9 cellular contexts compared by ENCODE assay signal in the genomic region with DNA sequence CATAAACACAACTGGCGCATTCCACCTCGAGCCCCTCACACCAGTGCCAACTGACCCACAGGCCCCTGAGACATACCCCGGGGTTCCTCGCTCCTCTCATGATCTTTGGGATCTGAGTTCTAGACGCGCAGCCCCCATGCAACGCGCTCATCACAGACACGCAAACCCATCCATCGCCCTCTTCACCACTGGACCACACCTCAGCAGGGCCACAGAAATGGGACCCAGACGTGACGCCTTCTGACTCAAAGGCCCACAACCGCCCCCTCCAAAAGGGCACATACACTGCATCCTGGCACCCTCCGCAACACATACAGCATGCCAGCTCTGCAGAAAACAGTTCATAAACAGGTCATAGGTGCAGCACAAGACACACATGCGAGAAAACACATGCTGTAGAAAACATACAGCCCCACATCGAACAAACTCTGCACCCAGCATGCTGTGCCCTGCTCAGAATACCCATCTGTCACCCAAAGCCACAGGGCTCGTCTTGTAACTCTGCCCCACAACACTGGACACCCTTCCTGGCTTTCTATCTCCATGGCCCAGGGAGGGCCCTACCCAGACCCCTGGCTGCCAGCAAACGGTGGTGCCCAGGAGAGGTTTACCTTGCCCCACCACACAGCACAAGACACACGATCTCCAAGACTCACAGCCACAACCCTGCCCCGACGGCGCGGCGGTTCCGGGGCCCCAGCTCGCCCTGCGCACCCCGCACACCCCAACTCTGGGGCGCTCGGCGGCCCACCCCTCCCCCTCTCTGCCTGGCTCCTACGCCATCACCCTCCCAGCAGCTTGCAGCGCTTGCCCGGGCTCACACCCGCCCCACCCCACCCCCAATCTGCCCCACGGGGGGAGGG. TPM values are rescaled to one million over a fixed set of nuclear protein-coding genes. Genes with fewer than 3 reads are reported as not detected.
DNase-seq lines count a peak whose midpoint lies in the region; ATAC-seq, FAIRE-seq and TF ChIP-seq lines count a peak whose summit lies in the region.
"Had no signal": no experiment of that assay in that cellular context is flagged by ENCODE, and none has a peak within 500 bp of the region (broad histone marks: within the 10 kb centered on the region; RNA-seq: fewer than 3 reads in every experiment).

No MANE protein-coding gene starts in this region.

- no peaks in the 10 kb centered on the region for H3K9me3 ChIP-seq in SJCRH30 (replicated peaks)
- no peaks in the 10 kb centered on the region for H3K9me3 ChIP-seq in osteoblast (ENCODE audit: low read depth, low read length)
- no peaks in the 10 kb centered on the region for H3K9me3 ChIP-seq in aorta (ENCODE audit: control insufficient read depth, low read length)

- no peak for TF ChIP-seq POLR2A in GM12892 (IDR thresholded peaks at IDR 0.05; ENCODE audit: low read depth, low read length)

- peak; percentile 73 for FAIRE-seq in GM12892 (lab: Jason Lieb, UNC)
- FAIRE-seq: endometrium had no signal

- 7 to 8% methylated on average over 33 to 36 of the region's 36 CpGs for WGBS in aorta, 2 donors

- peaks cover 70% of the 10 kb centered on the region for H3K4me1 Mint-ChIP-seq in activated naive CD4-positive, alpha-beta T cell treated with anti-CD3 and anti-CD28 coated beads, Interleukin-2, amount 50 U/mL, for 24 hours
- peaks cover 35% of the 10 kb centered on the region for H3K4me1 Mint-ChIP-seq in glutamatergic neuron (ENCODE audit: low read depth, unreplicated experiment)

- H3K4me3 Mint-ChIP-seq in activated naive CD4-positive, alpha-beta T cell treated with anti-CD3 and anti-CD28 coated beads, Interleukin-2, amount 50 U/mL, for 24 hours = peak overlapping the region; percentile 90
- H3K4me3 Mint-ChIP-seq in glutamatergic neuron (ENCODE audit: unreplicated experiment) = peak overlapping the region; percentile 92

- TF ChIP-seq CTCF in glutamatergic neuron (IDR thresholded peaks at IDR 0.05; ENCODE audit: partially characterized antibody, unreplicated experiment) (no peak), osteoblast (IDR thresholded peaks at IDR 0.05; ENCODE audit: extremely low read depth, low read depth, low read length) (no peak)

- no peaks in the 10 kb centered on the region for H3K36me3 Mint-ChIP-seq in activated naive CD4-positive, alpha-beta T cell treated with anti-CD3 and anti-CD28 coated beads, Interleukin-2, amount 50 U/mL, for 24 hours
- H3K36me3 Mint-ChIP-seq in glutamatergic neuron (ENCODE audit: unreplicated experiment) = no peaks in the 10 kb centered on the region

- H3K4me2 ChIP-seq in osteoblast (ENCODE audit: insufficient read depth, low read length) = peak overlapping the region; percentile 95

- H3K27me3 ChIP-seq in SJCRH30 (no peaks in the 10 kb centered on the region), osteoblast (ENCODE audit: insufficient read depth, low read length) (no peaks in the 10 kb centered on the region), aorta (ENCODE audit: control insufficient read depth in 1 of 2, insufficient read depth in 2 of 2, low read length in 1 of 2) (no peaks in the 10 kb centered on the region)

- H3K27me3 Mint-ChIP-seq in activated naive CD4-positive, alpha-beta T cell treated with anti-CD3 and anti-CD28 coated beads, Interleukin-2, amount 50 U/mL, for 24 hours = no peaks in the 10 kb centered on the region
- H3K27me3 Mint-ChIP-seq in glutamatergic neuron (ENCODE audit: unreplicated experiment) = peaks cover 15% of the 10 kb centered on the region

- H3K4me1 ChIP-seq in SJCRH30 (no peaks in the 10 kb centered on the region; the same call in 1 of the 2 replicates), osteoblast (ENCODE audit: insufficient read depth, low read length) (peaks cover 42% of the 10 kb centered on the region), aorta (ENCODE audit: control insufficient read depth in 1 of 2, insufficient read depth in 2 of 2, low read length in 2 of 2) (no peaks in the 10 kb centered on the region)

- peak overlapping the region; percentile 84 for H3K4me3 ChIP-seq in SJCRH30
- H3K4me3 ChIP-seq in osteoblast (ENCODE audit: insufficient read depth, low read length) = peak overlapping the region; percentile 82
- peak overlapping the region; percentile 91 to 93 for H3K4me3 ChIP-seq in aorta (ENCODE audit: low read length in 2 of 2)

- ATAC-seq in aorta (ENCODE audit: low FRiP score) (peak; percentile 44), GM19452 (IDR thresholded peaks at IDR 0.05; ENCODE audit: unreplicated experiment) (no peak)

- intact Hi-C loops in aorta (cut with DNase I) = loop anchor here in 1 of 2 donors (10.0 kb wide), 1 partner anchor 124 kb away; a partner anchor contains a TSS

- peaks cover 69% of the 10 kb centered on the region for H3K79me2 ChIP-seq in osteoblast (ENCODE audit: insufficient read depth, low read length)

- H3K36me3 ChIP-seq in SJCRH30 = no peaks in the 10 kb centered on the region
- H3K36me3 ChIP-seq in osteoblast (ENCODE audit: insufficient read depth, low read length) = peaks cover 5% of the 10 kb centered on the region
- no peaks in the 10 kb centered on the region for H3K36me3 ChIP-seq in aorta (ENCODE audit: control insufficient read depth in 1 of 2, insufficient read depth in 2 of 2, low read length in 1 of 2)

- DNase-seq in GM12892 (ENCODE audit: insufficient read length) (peak; percentile 66), SJCRH30 (peak in 1 of 2 experiments; percentile 34), glutamatergic neuron (peak; percentile 46), osteoblast (ENCODE audit: insufficient read length, low spot score, missing footprints) (peak; percentile 94), aorta (peak; percentile 77 to 82), NCI-H2029 (lab: John Stamatoyannopoulos, UW) (no peak)

- peak overlapping the region; percentile 90 for H3K27ac Mint-ChIP-seq in activated naive CD4-positive, alpha-beta T cell treated with anti-CD3 and anti-CD28 coated beads, Interleukin-2, amount 50 U/mL, for 24 hours
- peak overlapping the region; percentile 89 for H3K27ac Mint-ChIP-seq in glutamatergic neuron (ENCODE audit: unreplicated experiment)

- no peaks in the 10 kb centered on the region for H3K9me3 Mint-ChIP-seq in activated naive CD4-positive, alpha-beta T cell treated with anti-CD3 and anti-CD28 coated beads, Interleukin-2, amount 50 U/mL, for 24 hours
- peaks cover 17% of the 10 kb centered on the region for H3K9me3 Mint-ChIP-seq in glutamatergic neuron (ENCODE audit: unreplicated experiment)

- H4K20me1 ChIP-seq in osteoblast (ENCODE audit: insufficient read depth, low read length) = peaks cover 44% of the 10 kb centered on the region

- H3K27ac ChIP-seq in SJCRH30 = peak overlapping the region; percentile 29; the same call in 1 of the 2 replicates
- H3K27ac ChIP-seq in osteoblast (ENCODE audit: low read depth, low read length) = peak overlapping the region; percentile 93
- H3K27ac ChIP-seq in aorta (ENCODE audit: low read depth in 1 of 2, low read length in 2 of 2) = peak overlapping the region; percentile 82 to 98

- no peak overlapping the region for H2AFZ ChIP-seq in osteoblast (ENCODE audit: low read length)

RNA-seq across cellular contexts. Expression of a gene that starts 0.9 kb away (rescaled TPM):
- polyA plus RNA-seq in GM12892 (2012; ENCODE audit: missing spikeins) = 7.7 TPM
- 4.7 and 5.3 TPM in 2 replicates for total RNA-seq in SJCRH30 (2014; rRNA removed; shearing (Covaris generic))
- 25.1 TPM for total RNA-seq in glutamatergic neuron (ENCODE audit: unreplicated experiment)
- total RNA-seq in osteoblast = 36.2 and 36.5 TPM in 2 replicates
- total RNA-seq in aorta = 10 to 100 TPM; 67.2 to 81.9 TPM
- polyA plus RNA-seq in aorta = 10 to 100 TPM; 20.0 to 35.9 TPM

RNA-seq across cellular contexts. Expression of a gene that starts 2.7 kb away (rescaled TPM):
- 0.19 TPM for polyA plus RNA-seq in GM12892 (2012; ENCODE audit: missing spikeins)
- not detected in 2 replicates for total RNA-seq in SJCRH30 (2014; rRNA removed; shearing (Covaris generic))
- total RNA-seq in glutamatergic neuron (ENCODE audit: unreplicated experiment) (0.34 TPM), osteoblast (not detected in 2 replicates), aorta (not detected)
- not detected for polyA plus RNA-seq in aorta

RNA-seq across cellular contexts. Expression of a gene that starts 5.7 kb away (rescaled TPM):
- 53.1 TPM for polyA plus RNA-seq in GM12892 (2012; ENCODE audit: missing spikeins)
- 27.7 and 32.0 TPM in 2 replicates for total RNA-seq in SJCRH30 (2014; rRNA removed; shearing (Covaris generic))
- total RNA-seq in glutamatergic neuron (ENCODE audit: unreplicated experiment) (200 TPM), osteoblast (95.9 and 101 TPM in 2 replicates), aorta (100 to 1,000 TPM in 1 of 2 donors, 10 to 100 TPM in 1; 93.8 to 116 TPM)
- polyA plus RNA-seq in aorta = 10 to 100 TPM; 13.4 to 27.9 TPM

RNA-seq across cellular contexts. Expression of a gene that starts 33.6 kb away (rescaled TPM):
- polyA plus RNA-seq in GM12892 (2012; ENCODE audit: missing spikeins) = 12.8 TPM
- total RNA-seq in SJCRH30 (2014; rRNA removed; shearing (Covaris generic)) = 33.3 and 36.9 TPM in 2 replicates
- total RNA-seq in glutamatergic neuron (ENCODE audit: unreplicated experiment) = 16.4 TPM
- 5.3 and 5.4 TPM in 2 replicates for total RNA-seq in osteoblast
- total RNA-seq in aorta = 1 to 10 TPM; 6.2 to 8.8 TPM
- polyA plus RNA-seq in aorta = 10 to 100 TPM; 11.6 to 18.3 TPM

RNA-seq across cellular contexts. Expression of a gene that starts 39.2 kb away (rescaled TPM):
- 11.9 TPM for polyA plus RNA-seq in GM12892 (2012; ENCODE audit: missing spikeins)
- total RNA-seq in SJCRH30 (2014; rRNA removed; shearing (Covaris generic)) = 4.0 and 5.0 TPM in 2 replicates
- total RNA-seq in glutamatergic neuron (ENCODE audit: unreplicated experiment) = 4.8 TPM
- total RNA-seq in osteoblast = 0.29 and 0.36 TPM in 2 replicates
- 1 to 10 TPM; 1.2 to 8.0 TPM for total RNA-seq in aorta
- polyA plus RNA-seq in aorta = under 1 TPM in 1 of 2 donors, not detected in 1; 0.54 TPM

Comparison
In these comparisons a context has a peak if more than half of its experiments do, and no peak if none do; other contexts are left out.
1. H3K27ac ChIP-seq: peak in every context shown above with its lines; median percentile 93 in osteoblast; 90 in aorta; 29 in SJCRH30.